Comparison of ENCODE assay signal across 1 cellular context in the genomic region with DNA sequence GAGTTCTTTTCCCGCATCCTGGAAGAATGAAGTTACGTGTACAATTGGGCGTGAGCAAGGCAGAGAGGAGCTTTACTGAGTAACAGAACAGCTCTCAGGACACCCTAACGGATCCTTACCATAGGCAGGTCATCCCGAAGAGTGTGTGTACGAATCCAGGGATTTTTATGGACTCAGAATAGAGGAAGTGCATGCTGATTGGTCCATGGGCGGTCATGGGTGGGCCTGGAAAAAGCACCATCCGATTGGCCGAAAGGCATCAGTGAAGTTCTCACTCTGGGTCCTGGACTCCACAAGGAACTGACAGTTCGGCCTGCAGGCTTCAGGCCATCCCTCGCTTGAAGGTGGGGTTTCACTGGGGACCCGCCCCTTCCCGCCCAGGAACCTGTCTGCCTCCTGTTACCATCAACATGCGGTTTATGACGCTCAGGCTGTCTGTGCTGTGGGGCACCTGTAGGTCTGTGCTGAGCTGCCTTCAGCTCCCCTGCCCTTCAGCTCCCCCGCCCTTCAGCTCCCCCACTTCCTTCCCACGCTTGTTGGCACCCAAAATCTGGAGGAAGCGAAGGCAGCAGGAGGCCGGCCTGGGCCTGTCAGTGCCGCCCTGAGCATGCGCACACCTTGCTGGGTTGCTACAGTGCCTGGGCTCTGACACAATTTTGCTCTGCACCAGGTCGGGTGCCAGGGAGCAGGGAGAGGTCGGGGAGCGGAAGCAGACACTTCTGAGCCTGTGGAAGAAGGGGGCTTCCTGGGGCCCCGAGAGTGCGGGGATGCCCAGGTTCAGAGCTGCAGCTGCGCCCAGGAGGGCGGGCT.
A peak's percentile ranks its signal among the peaks of the same experiment; 100 is the strongest.
TF ChIP-seq lines count a peak whose summit lies in the region.

No MANE protein-coding gene starts in this region.

TF ChIP-seq in K562, 482 proteins besides CTCF, POLR2A, EP300 and RAD21 (continued from another document and continues in another):
- TF ChIP-seq ZNF407 (IDR thresholded peaks at IDR 0.05; ENCODE audit: low read depth), result no peak
- TF ChIP-seq ZNF551 (CRISPR knock-in tag; IDR thresholded peaks at IDR 0.05), result no peak
- no peak for TF ChIP-seq KDM2B (CRISPR knock-in tag; IDR thresholded peaks at IDR 0.05)
- no peak for TF ChIP-seq ZFP36 (IDR thresholded peaks at IDR 0.05; ENCODE audit: low read depth, low read length, partially characterized antibody)
- no peak for TF ChIP-seq ATF1 (CRISPR knock-in tag; IDR thresholded peaks at IDR 0.05)
- TF ChIP-seq ATF1 (tag; IDR thresholded peaks at IDR 0.05), result peak; percentile 62
- TF ChIP-seq GATAD2A (IDR thresholded peaks at IDR 0.05), result no peak
- TF ChIP-seq TAF9B (IDR thresholded peaks at IDR 0.05; ENCODE audit: partially characterized antibody), result peak; percentile 54
- TF ChIP-seq POLR2G (IDR thresholded peaks at IDR 0.05; ENCODE audit: low read depth, low read length), result peak; percentile 73
- TF ChIP-seq ZSCAN29 (IDR thresholded peaks at IDR 0.05), result no peak
- no peak for TF ChIP-seq GABPB1 (CRISPR knock-in tag; IDR thresholded peaks at IDR 0.05)
- TF ChIP-seq HDAC8 (tag; IDR thresholded peaks at IDR 0.05), result no peak
- no peak for TF ChIP-seq E4F1 (CRISPR knock-in tag; IDR thresholded peaks at IDR 0.05; ENCODE audit: borderline replicate concordance)
- peak; percentile 96 for TF ChIP-seq POLR2B (IDR thresholded peaks at IDR 0.05; ENCODE audit: low read depth, partially characterized antibody)
- no peak for TF ChIP-seq HNRNPL (IDR thresholded peaks at IDR 0.05; ENCODE audit: low read depth, low read length)
- TF ChIP-seq TRIM24 (IDR thresholded peaks at IDR 0.05), result no peak
- peak; percentile 48; the same call in 1 of the 2 replicates for TF ChIP-seq ATF7 (IDR thresholded peaks at IDR 0.05)
- TF ChIP-seq ILK (tag; IDR thresholded peaks at IDR 0.05; ENCODE audit: borderline replicate concordance, low read depth), result no peak
- peak; percentile 57 for TF ChIP-seq GABPA (tag; conservative IDR thresholded peaks at IDR 0.05; ENCODE audit: low read depth)
- TF ChIP-seq, protein P1, sequence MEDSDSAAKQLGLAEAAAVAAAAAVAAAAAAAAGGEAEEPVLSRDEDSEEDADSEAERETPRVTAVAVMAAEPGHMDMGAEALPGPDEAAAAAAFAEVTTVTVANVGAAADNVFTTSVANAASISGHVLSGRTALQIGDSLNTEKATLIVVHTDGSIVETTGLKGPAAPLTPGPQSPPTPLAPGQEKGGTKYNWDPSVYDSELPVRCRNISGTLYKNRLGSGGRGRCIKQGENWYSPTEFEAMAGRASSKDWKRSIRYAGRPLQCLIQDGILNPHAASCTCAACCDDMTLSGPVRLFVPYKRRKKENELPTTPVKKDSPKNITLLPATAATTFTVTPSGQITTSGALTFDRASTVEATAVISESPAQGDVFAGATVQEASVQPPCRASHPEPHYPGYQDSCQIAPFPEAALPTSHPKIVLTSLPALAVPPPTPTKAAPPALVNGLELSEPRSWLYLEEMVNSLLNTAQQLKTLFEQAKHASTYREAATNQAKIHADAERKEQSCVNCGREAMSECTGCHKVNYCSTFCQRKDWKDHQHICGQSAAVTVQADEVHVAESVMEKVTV (CRISPR knock-in tag; IDR thresholded peaks at IDR 0.05), result no peak
- TF ChIP-seq, protein P2, sequence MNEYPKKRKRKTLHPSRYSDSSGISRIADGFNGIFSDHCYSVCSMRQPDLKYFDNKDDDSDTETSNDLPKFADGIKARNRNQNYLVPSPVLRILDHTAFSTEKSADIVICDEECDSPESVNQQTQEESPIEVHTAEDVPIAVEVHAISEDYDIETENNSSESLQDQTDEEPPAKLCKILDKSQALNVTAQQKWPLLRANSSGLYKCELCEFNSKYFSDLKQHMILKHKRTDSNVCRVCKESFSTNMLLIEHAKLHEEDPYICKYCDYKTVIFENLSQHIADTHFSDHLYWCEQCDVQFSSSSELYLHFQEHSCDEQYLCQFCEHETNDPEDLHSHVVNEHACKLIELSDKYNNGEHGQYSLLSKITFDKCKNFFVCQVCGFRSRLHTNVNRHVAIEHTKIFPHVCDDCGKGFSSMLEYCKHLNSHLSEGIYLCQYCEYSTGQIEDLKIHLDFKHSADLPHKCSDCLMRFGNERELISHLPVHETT (CRISPR knock-in tag; conservative IDR thresholded peaks at IDR 0.05 in 1 of 2, IDR thresholded peaks at IDR 0.05 in 1 of 2), result no peak
- no peak for TF ChIP-seq CBFA2T3 (IDR thresholded peaks at IDR 0.05)
- no peak for TF ChIP-seq EWSR1 (IDR thresholded peaks at IDR 0.05; ENCODE audit: borderline replicate concordance, low read depth, partially characterized antibody)
- peak; percentile 80 for TF ChIP-seq PML (IDR thresholded peaks at IDR 0.05; ENCODE audit: low read length)
- no peak for TF ChIP-seq ZNF511 (CRISPR knock-in tag; IDR thresholded peaks at IDR 0.05)
- no peak; the same call in 1 of the 2 replicates for TF ChIP-seq ARID2 (IDR thresholded peaks at IDR 0.05)
- no peak for TF ChIP-seq ZNF41 (CRISPR knock-in tag; conservative IDR thresholded peaks at IDR 0.05)
- no peak for TF ChIP-seq KLF10 (CRISPR knock-in tag; IDR thresholded peaks at IDR 0.05)
- no peak for TF ChIP-seq RUNX1 (IDR thresholded peaks at IDR 0.05; ENCODE audit: low read depth)
- no peak for TF ChIP-seq GABPB2 (CRISPR knock-in tag; conservative IDR thresholded peaks at IDR 0.05)
- TF ChIP-seq ZBTB40 (IDR thresholded peaks at IDR 0.05), result no peak
- no peak for TF ChIP-seq ZBTB40 (CRISPR knock-in tag; IDR thresholded peaks at IDR 0.05)
- no peak for TF ChIP-seq MAFK (IDR thresholded peaks at IDR 0.05; ENCODE audit: low read length)
- no peak for TF ChIP-seq ZFP1 (CRISPR knock-in tag; IDR thresholded peaks at IDR 0.05)
- no peak for TF ChIP-seq ZNF212 (CRISPR knock-in tag; IDR thresholded peaks at IDR 0.05)
